In the genomic region with DNA sequence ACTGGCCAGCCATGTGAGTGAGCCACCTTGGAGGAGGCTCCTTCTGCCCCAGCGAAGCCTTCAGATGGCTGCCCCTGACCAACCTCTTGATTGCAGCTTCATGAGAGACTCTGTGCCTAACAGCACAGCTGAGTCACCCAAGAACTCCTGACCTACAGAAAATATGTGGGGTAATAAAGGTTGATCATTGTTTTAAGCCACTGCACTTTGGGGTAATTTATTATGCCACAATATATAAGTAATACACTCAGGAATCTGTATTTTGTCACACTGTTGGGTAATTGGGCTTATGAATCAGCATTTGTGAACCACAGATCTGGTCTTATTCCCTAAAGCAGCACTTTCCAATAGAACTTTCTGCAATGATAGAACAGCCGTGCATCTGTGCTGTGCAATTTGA, we compare ENCODE assay signal across 10 cellular contexts. TPM values are rescaled to one million over a fixed set of nuclear protein-coding genes. Genes with fewer than 3 reads are reported as not detected.
DNase-seq lines count a peak whose midpoint lies in the region; ATAC-seq and TF ChIP-seq lines count a peak whose summit lies in the region.
"Had no signal": no experiment of that assay in that cellular context is flagged by ENCODE, and none has a peak within 500 bp of the region (broad histone marks: within the 10 kb centered on the region; RNA-seq: fewer than 3 reads in every experiment).

No MANE protein-coding gene starts in this region.

- no peaks in the 10 kb centered on the region for H4K20me1 ChIP-seq in GM23248 (ENCODE audit: insufficient read depth)

- POLR2A ChIA-PET in activated CD4-positive, alpha-beta T cell treated with anti-CD3 and anti-CD28 coated beads, Interleukin-2, amount 10 ng/mL, durations not matched to agents 7 days and 5 days (lab: Charles Lee): no interaction called here

- peak overlapping the region; percentile 33 for H3K4me2 ChIP-seq in GM23248 (ENCODE audit: unreplicated experiment)

- no peaks in the 10 kb centered on the region for H3K4me1 Mint-ChIP-seq in activated CD4-positive, alpha-beta T cell treated with anti-CD3 and anti-CD28 coated beads, Interleukin-2, amount 10 ng/mL, durations not matched to agents 7 days and 5 days

- 3% methylated on average over 2 of the region's 2 CpGs for WGBS in GM23248 (ENCODE audit: low coverage in 1 of 2, low lambda C conversion rate in 2 of 2, missing lambda C conversion rate in 2 of 2), 2 experiments
- 85 to 92% methylated on average over 1 of the region's 2 CpGs for WGBS in gastroesophageal sphincter (ENCODE audit: low coverage in 1 of 2), 2 donors

- TF ChIP-seq EP300 in gastroesophageal sphincter (IDR thresholded peaks at IDR 0.05): no peak

- CTCF ChIA-PET in activated CD4-positive, alpha-beta T cell treated with anti-CD3 and anti-CD28 coated beads, Interleukin-2, amount 10 ng/mL, durations not matched to agents 7 days and 5 days (lab: Charles Lee): no interaction called here

- TF ChIP-seq POLR2A in Peyer's patch (IDR thresholded peaks at IDR 0.05) (peak in 1 of 2 donors; percentile 27), gastroesophageal sphincter (IDR thresholded peaks at IDR 0.05) (no peak)

- no peaks in the 10 kb centered on the region for H3K36me3 ChIP-seq in GM23248 (ENCODE audit: low read depth)
- no peaks in the 10 kb centered on the region for H3K36me3 ChIP-seq in Peyer's patch
- H3K36me3 ChIP-seq in gastroesophageal sphincter: no peaks in the 10 kb centered on the region

- DNase-seq in GM23248: peak; percentile 96
- DNase-seq in Peyer's patch: peak in 1 of 3 donors; percentile 68
- DNase-seq in skeletal muscle cell (ENCODE audit: low read depth): peak; percentile 82
- no peak for DNase-seq in activated CD4-positive, CD25-positive, alpha-beta regulatory T cell treated with anti-CD3 and anti-CD28 coated beads, Interleukin-2, amount 50 U/mL, for 72 hours
- no peak for DNase-seq in activated CD4-positive, alpha-beta T cell treated with anti-CD3 and anti-CD28 coated beads, Interleukin-2, amount 10 ng/mL, durations not matched to agents 7 days and 5 days
- DNase-seq: NCI-H526 treated with DMSO at 0.1 percent for 48 hours; stimulated activated CD4-positive, alpha-beta T cell treated with anti-CD3 and anti-CD28 coated beads, Interleukin-15, amount 100 ng/mL, for 24 hours had no signal

- H3K27ac ChIP-seq in GM23248 (peak overlapping the region; percentile 86), Peyer's patch (peak overlapping the region in 3 of 4 donors; percentile 41 to 87 (median 57)), gastroesophageal sphincter (no peak overlapping the region)

- no peaks in the 10 kb centered on the region for H3K9me3 Mint-ChIP-seq in activated CD4-positive, alpha-beta T cell treated with anti-CD3 and anti-CD28 coated beads, Interleukin-2, amount 10 ng/mL, durations not matched to agents 7 days and 5 days

- H3K9me3 ChIP-seq in GM23248 (ENCODE audit: low read depth) (no peaks in the 10 kb centered on the region), Peyer's patch (no peaks in the 10 kb centered on the region), gastroesophageal sphincter (no peaks in the 10 kb centered on the region)

- TF ChIP-seq CTCF in Peyer's patch (IDR thresholded peaks at IDR 0.05) (peak in 1 of 6 experiments; percentile 18), gastroesophageal sphincter (IDR thresholded peaks at IDR 0.05) (no peak)

- no peaks in the 10 kb centered on the region for H3K79me2 ChIP-seq in GM23248 (ENCODE audit: insufficient read depth)

- no peak overlapping the region for H3K4me3 Mint-ChIP-seq in activated CD4-positive, alpha-beta T cell treated with anti-CD3 and anti-CD28 coated beads, Interleukin-2, amount 10 ng/mL, durations not matched to agents 7 days and 5 days

- peaks cover 24% of the 10 kb centered on the region for H3K4me1 ChIP-seq in GM23248 (ENCODE audit: insufficient read depth)
- peaks cover 0 to 11% (median 2%) of the 10 kb centered on the region in 4 donors for H3K4me1 ChIP-seq in Peyer's patch
- no peaks in the 10 kb centered on the region for H3K4me1 ChIP-seq in gastroesophageal sphincter

- no peak overlapping the region for H2AFZ ChIP-seq in GM23248

- in situ Hi-C loops in GM23248 (cut with MboI): no loop called here

- H3K27me3 Mint-ChIP-seq in activated CD4-positive, alpha-beta T cell treated with anti-CD3 and anti-CD28 coated beads, Interleukin-2, amount 10 ng/mL, durations not matched to agents 7 days and 5 days: peaks cover 5% of the 10 kb centered on the region

- H3K4me3 ChIP-seq in GM23248 (no peak overlapping the region), Peyer's patch (no peak overlapping the region), skeletal muscle cell (ENCODE audit: low read depth, low read length) (no peak overlapping the region), gastroesophageal sphincter (no peak overlapping the region)

- no peak overlapping the region for H3K27ac Mint-ChIP-seq in activated CD4-positive, alpha-beta T cell treated with anti-CD3 and anti-CD28 coated beads, Interleukin-2, amount 10 ng/mL, durations not matched to agents 7 days and 5 days

- H3K9ac ChIP-seq in GM23248: peak overlapping the region; percentile 41; the same call in 1 of the 2 replicates

- ATAC-seq in esophagus mucosa (peak; percentile 49), gastroesophageal sphincter (no peak), HG02623 (IDR thresholded peaks at IDR 0.05; ENCODE audit: unreplicated experiment) (no peak)

- H3K36me3 Mint-ChIP-seq in activated CD4-positive, alpha-beta T cell treated with anti-CD3 and anti-CD28 coated beads, Interleukin-2, amount 10 ng/mL, durations not matched to agents 7 days and 5 days (ENCODE audit: low read depth): no peaks in the 10 kb centered on the region

- H3K27me3 ChIP-seq in GM23248 (replicated peaks; ENCODE audit: insufficient read depth) (peaks cover 14% of the 10 kb centered on the region; the same call in 1 of the 2 replicates), Peyer's patch (no peaks in the 10 kb centered on the region), gastroesophageal sphincter (peaks cover 20% of the 10 kb centered on the region)

- no peaks in the 10 kb centered on the region for H3K9me2 ChIP-seq in GM23248 (ENCODE audit: insufficient read depth)

- H3F3A ChIP-seq in GM23248 (ENCODE audit: insufficient read depth): peaks cover 23% of the 10 kb centered on the region

RNA-seq across cellular contexts. Expression of gene VDAC1, which starts 24.4 kb away (rescaled TPM):
- 329 and 332 TPM in 2 replicates for total RNA-seq in GM23248 (2014; rRNA removed; shearing (Covaris generic))
- polyA plus RNA-seq in GM23248 (2016; fragmentation: Nextera tagmentation; extraction: Ambion mirVana): 318 and 337 TPM in 2 replicates
- total RNA-seq in Peyer's patch: 100 to 1,000 TPM; 120 to 289 (median 181) TPM
- 154 TPM for total RNA-seq in esophagus mucosa
- 100 to 1,000 TPM; 112 to 157 (median 131) TPM for total RNA-seq in gastroesophageal sphincter
- total RNA-seq in activated CD4-positive, alpha-beta T cell treated with anti-CD3 and anti-CD28 coated beads, Interleukin-2, amount 10 ng/mL, durations not matched to agents 7 days and 5 days: 100 to 1,000 TPM; 184 to 208 TPM

Comparison
In these comparisons a context has a peak if more than half of its experiments do, and no peak if none do; other contexts are left out.
1. DNase-seq: peak in GM23248 (single experiment) and skeletal muscle cell (single experiment); none in activated CD4-positive, CD25-positive, alpha-beta regulatory T cell treated with anti-CD3 and anti-CD28 coated beads, Interleukin-2, amount 50 U/mL, for 72 hours (single experiment) and activated CD4-positive, alpha-beta T cell treated with anti-CD3 and anti-CD28 coated beads, Interleukin-2, amount 10 ng/mL, durations not matched to agents 7 days and 5 days (single experiment).
2. H3K27ac ChIP-seq: peak in GM23248 (single experiment) and Peyer's patch (3 of 4); none in gastroesophageal sphincter (0 of 4).